In genomic region chr1:204382714-204383083, GRCh38 we compare ENCODE assay signal across 23 cellular contexts. TPM values are rescaled to one million over a fixed set of nuclear protein-coding genes. Genes with fewer than 3 reads are reported as not detected.
DNase-seq lines count a peak whose midpoint lies in the region; ATAC-seq and TF ChIP-seq lines count a peak whose summit lies in the region.
"Had no signal": no experiment of that assay in that cellular context is flagged by ENCODE, and none has a peak within 500 bp of the region (broad histone marks: within the 10 kb centered on the region; RNA-seq: fewer than 3 reads in every experiment).

No MANE protein-coding gene starts in this region.

- H3K9me3 ChIP-seq in BLaER1 treated with 17β-estradiol and CSF1 and Interleukin-3, amounts not matched to agents 10 nM and 100 nM (replicated peaks in 1 of 11) = no peaks in the 10 kb centered on the region
- no peaks in the 10 kb centered on the region for H3K9me3 ChIP-seq in SU-DHL-6 (ENCODE audit: insufficient read depth, low read length)
- no peaks in the 10 kb centered on the region for H3K9me3 ChIP-seq in lower lobe of right lung
- H3K9me3 ChIP-seq: left ventricle myocardium inferior, SJCRH30, suprapubic skin had no signal

- H3K27ac ChIP-seq in BLaER1 treated with 17β-estradiol and CSF1 and Interleukin-3, amounts not matched to agents 10 nM and 100 nM = peak overlapping the region in 4 of 11 experiments; percentile 0 to 49 (median 28); a peak in 5 of 22 replicates
- H3K27ac ChIP-seq in SU-DHL-6 (ENCODE audit: low read depth, low read length) = no peak overlapping the region
- no peak overlapping the region for H3K27ac ChIP-seq in lower lobe of right lung
- H3K27ac ChIP-seq: left ventricle myocardium inferior, PC-9, SJCRH30, suprapubic skin had no signal

- H2AFZ ChIP-seq in SU-DHL-6 (ENCODE audit: low read depth, low read length, severe bottlenecking) = no peak overlapping the region
- H2AFZ ChIP-seq: PC-9 had no signal

- no peaks in the 10 kb centered on the region for H3K36me3 ChIP-seq in BLaER1 treated with 17β-estradiol and CSF1 and Interleukin-3, amounts not matched to agents 10 nM and 100 nM
- H3K36me3 ChIP-seq in SU-DHL-6 (ENCODE audit: low read length) (no peaks in the 10 kb centered on the region), lower lobe of right lung (no peaks in the 10 kb centered on the region)
- H3K36me3 ChIP-seq: left ventricle myocardium inferior, SJCRH30, suprapubic skin had no signal

- ATAC-seq in lower lobe of right lung = no peak
- no peak for ATAC-seq in HG03469 (IDR thresholded peaks at IDR 0.05; ENCODE audit: unreplicated experiment)
- ATAC-seq in Right ventricle myocardium superior (ENCODE audit: poor library complexity) = no peak

- no peak for DNase-seq in Jurkat, Clone E6-1 (ENCODE audit: low read depth, low spot score)
- DNase-seq in lower lobe of right lung (no peak), T-helper 1 cell (no peak), COR-L47 (lab: John Stamatoyannopoulos, UW) (no peak), Right ventricle myocardium superior (no peak)
- DNase-seq: activated CD4-positive, alpha-beta T cell treated with anti-CD3 and anti-CD28 coated beads for 4 hours; activated T-cell treated with anti-CD3 and anti-CD28 coated beads, Interleukin-2, amount 50 U/mL, for 4 hours; Kasumi-1; left ventricle myocardium inferior; natural killer cell; NCI-H1105; NCI-H2029 treated with DMSO at 0.1 percent for 48 hours; NCI-H774; PC-9; retina; SJCRH30; small intestine; stimulated activated CD4-positive, alpha-beta T cell treated with anti-CD3 and anti-CD28 coated beads, Interleukin-2, amount 100 ng/mL, for 48 hours; T-helper 17 cell had no signal

- H3K9ac ChIP-seq in BLaER1 treated with 17β-estradiol and CSF1 and Interleukin-3, amounts not matched to agents 10 nM and 100 nM = peak overlapping the region in 6 of 11 experiments; percentile 0 to 51 (median 22); a peak in 4 of 22 replicates
- H3K9ac ChIP-seq in SU-DHL-6 (ENCODE audit: low read length) = no peak overlapping the region

- H3K4me2 ChIP-seq in BLaER1 treated with 17β-estradiol and CSF1 and Interleukin-3, amounts not matched to agents 10 nM and 100 nM = peak overlapping the region; percentile 62 to 87 (median 75)
- H3K4me2 ChIP-seq in SU-DHL-6 (ENCODE audit: low read depth, low read length, poor library complexity, severe bottlenecking) = peak overlapping the region; percentile 31
- H3K4me2 ChIP-seq: PC-9 had no signal

- no peak for TF ChIP-seq CTCF in SU-DHL-6 (IDR thresholded peaks at IDR 0.05; ENCODE audit: insufficient read depth, low read length, poor library complexity, severe bottlenecking)
- no peak for TF ChIP-seq CTCF in lower lobe of right lung (IDR thresholded peaks at IDR 0.05)

- peaks cover 17 to 31% (median 29%) of the 10 kb centered on the region in 11 experiments for H3K27me3 ChIP-seq in BLaER1 treated with 17β-estradiol and CSF1 and Interleukin-3, amounts not matched to agents 10 nM and 100 nM
- H3K27me3 ChIP-seq in SU-DHL-6 (ENCODE audit: low read length) = no peaks in the 10 kb centered on the region
- peaks cover 13% of the 10 kb centered on the region for H3K27me3 ChIP-seq in lower lobe of right lung (ENCODE audit: low read depth)

- intact Hi-C loops in lower lobe of right lung (cut with DNase I) (no loop called here), Right ventricle myocardium superior (cut with DNase I) (no loop called here)

- no peaks in the 10 kb centered on the region for H3F3A ChIP-seq in SU-DHL-6 (ENCODE audit: insufficient read depth)

- peaks cover 0 to 4% (median 0%) of the 10 kb centered on the region in 11 experiments; a peak in 2 of 22 replicates for H4K20me1 ChIP-seq in BLaER1 treated with 17β-estradiol and CSF1 and Interleukin-3, amounts not matched to agents 10 nM and 100 nM
- no peaks in the 10 kb centered on the region for H4K20me1 ChIP-seq in SU-DHL-6 (ENCODE audit: low read depth, low read length)

- peaks cover 19 to 24% (median 23%) of the 10 kb centered on the region in 10 experiments for H3K4me1 ChIP-seq in BLaER1 treated with 17β-estradiol and CSF1 and Interleukin-3, amounts not matched to agents 10 nM and 100 nM
- peaks cover 10% of the 10 kb centered on the region for H3K4me1 ChIP-seq in lower lobe of right lung
- H3K4me1 ChIP-seq: SJCRH30 had no signal

- peak overlapping the region in 6 of 10 experiments; percentile 12 to 55 (median 35); a peak in 10 of 20 replicates for H3K4me3 ChIP-seq in BLaER1 treated with 17β-estradiol and CSF1 and Interleukin-3, amounts not matched to agents 10 nM and 100 nM
- peak overlapping the region; percentile 8; the same call in 1 of the 2 replicates for H3K4me3 ChIP-seq in Jurkat, Clone E6-1 (ENCODE audit: low read length)
- H3K4me3 ChIP-seq in SU-DHL-6 (ENCODE audit: insufficient read depth, low read length, poor library complexity, severe bottlenecking) (no peak overlapping the region), lower lobe of right lung (peak overlapping the region; percentile 28)
- H3K4me3 ChIP-seq: PC-9, SJCRH30 had no signal

- H3K79me2 ChIP-seq in SU-DHL-6 (ENCODE audit: insufficient read depth, low read length) = no peaks in the 10 kb centered on the region

- no peaks in the 10 kb centered on the region for H3K9me2 ChIP-seq in SU-DHL-6 (replicated peaks; ENCODE audit: insufficient read depth, low read length)

RNA-seq across cellular contexts. Expression of gene PLEKHA6, which starts 23.0 kb away (rescaled TPM):
- polyA plus RNA-seq in Jurkat, Clone E6-1 (2012; ENCODE audit: insufficient read depth, insufficient read length) = 0.79 TPM
- total RNA-seq in lower lobe of right lung (7.6 TPM), Right ventricle myocardium superior (20.0 TPM)

RNA-seq across cellular contexts. Expression of gene PPP1R15B, which starts 28.9 kb away (rescaled TPM):
- polyA plus RNA-seq in Jurkat, Clone E6-1 (2012; ENCODE audit: insufficient read depth, insufficient read length) = 17.1 TPM
- total RNA-seq in lower lobe of right lung = 45.3 TPM
- total RNA-seq in Right ventricle myocardium superior = 19.7 TPM
